In genomic region chr14:49692191-49692757, GRCh38 we compare ENCODE assay signal across 8 cellular contexts. TPM values are rescaled to one million over a fixed set of nuclear protein-coding genes. Genes with fewer than 3 reads are reported as not detected.
DNase-seq lines count a peak whose midpoint lies in the region; ATAC-seq and TF ChIP-seq lines count a peak whose summit lies in the region.

No MANE protein-coding gene starts in this region.

- H3K27me3 ChIP-seq in WERI-Rb-1 (ENCODE audit: insufficient read depth, low read depth, severe bottlenecking) (no peaks in the 10 kb centered on the region), gastroesophageal sphincter (no peaks in the 10 kb centered on the region), skeletal muscle satellite cell (ENCODE audit: control insufficient read depth, insufficient read depth, low read length) (no peaks in the 10 kb centered on the region)

- H3K4me1 ChIP-seq in gastroesophageal sphincter = peaks cover 0 to 37% (median 7%) of the 10 kb centered on the region in 3 donors
- H3K4me1 ChIP-seq in skeletal muscle satellite cell (ENCODE audit: control insufficient read depth, insufficient read depth, low read length) = peaks cover 15% of the 10 kb centered on the region

- H3K9me3 ChIP-seq in WERI-Rb-1 (ENCODE audit: severe bottlenecking) = no peaks in the 10 kb centered on the region
- H3K9me3 ChIP-seq in gastroesophageal sphincter = no peaks in the 10 kb centered on the region
- no peaks in the 10 kb centered on the region for H3K9me3 ChIP-seq in skeletal muscle satellite cell (replicated peaks; ENCODE audit: low read length)

- TF ChIP-seq CTCF in GM12865 (IDR thresholded peaks at IDR 0.05; ENCODE audit: insufficient read depth, low read depth, low read length, missing control alignments) (no peak), WERI-Rb-1 (IDR thresholded peaks at IDR 0.05; ENCODE audit: low read depth, low read length) (no peak), gastroesophageal sphincter (IDR thresholded peaks at IDR 0.05) (no peak)

- H3K9ac ChIP-seq in skeletal muscle satellite cell (ENCODE audit: low read depth, low read length) = peak overlapping the region; percentile 81

- H3K27ac ChIP-seq in WERI-Rb-1 (no peak overlapping the region), gastroesophageal sphincter (peak overlapping the region; percentile 90 to 99 (median 94))

- TF ChIP-seq EP300 in gastroesophageal sphincter (IDR thresholded peaks at IDR 0.05) = no peak

- WGBS in gastroesophageal sphincter (ENCODE audit: low coverage in 1 of 2), 2 donors = 42 to 46% methylated on average over 6 of the region's 6 CpGs

- TF ChIP-seq POLR2A in gastroesophageal sphincter (IDR thresholded peaks at IDR 0.05) = no peak

- DNase-seq in GM12865 (ENCODE audit: low read depth) = no peak
- DNase-seq in WERI-Rb-1 = no peak
- DNase-seq in iPS-NIHi11 (ENCODE audit: low spot score) = no peak
- no peak for DNase-seq in NCI-H1436 (lab: John Stamatoyannopoulos, UW)
- no peak for DNase-seq in left lobe of liver (ENCODE audit: low spot score)
- no peak for DNase-seq in NCI-H1092 treated with DMSO at 0.1 percent for 48 hours (lab: John Stamatoyannopoulos, UW)

- peak overlapping the region; percentile 81 for H3K4me2 ChIP-seq in skeletal muscle satellite cell (ENCODE audit: low read length)

- ATAC-seq in gastroesophageal sphincter (no peak), left lobe of liver (no peak)

- H3K36me3 ChIP-seq in WERI-Rb-1 = no peaks in the 10 kb centered on the region; the same call in 1 of the 2 replicates
- no peaks in the 10 kb centered on the region for H3K36me3 ChIP-seq in gastroesophageal sphincter
- no peaks in the 10 kb centered on the region for H3K36me3 ChIP-seq in skeletal muscle satellite cell (ENCODE audit: insufficient read depth, low read length)

- H3K4me3 ChIP-seq in GM12865 (ENCODE audit: low read depth, low read length) (peak overlapping the region; percentile 81), WERI-Rb-1 (ENCODE audit: low read depth, low read length) (peak overlapping the region; percentile 79), gastroesophageal sphincter (peak overlapping the region; percentile 58 to 84), skeletal muscle satellite cell (ENCODE audit: low read length) (peak overlapping the region; percentile 86)

RNA-seq across cellular contexts. Expression of gene KLHDC1, which starts 0.6 kb away (rescaled TPM):
- total RNA-seq in gastroesophageal sphincter = 10 to 100 TPM in 2 of 4 donors, 1 to 10 TPM in 2; 7.3 to 14.3 (median 10.5) TPM
- total RNA-seq in skeletal muscle satellite cell (2012; rRNA removed) = 1.3 and 2.6 TPM in 2 replicates
- total RNA-seq in left lobe of liver = 3.0 TPM

RNA-seq across cellular contexts. Expression of gene POLE2, which starts 4.3 kb away (rescaled TPM):
- total RNA-seq in gastroesophageal sphincter (under 1 TPM in 3 of 4 donors, not detected in 1; 0.79 to 0.94 (median 0.93) TPM), left lobe of liver (3.3 TPM)
- total RNA-seq in skeletal muscle satellite cell (2012; rRNA removed) = 16.0 and 24.7 TPM in 2 replicates

RNA-seq across cellular contexts. Expression of gene DNAAF2, which starts 57.2 kb away (rescaled TPM):
- 10 to 100 TPM in 1 of 4 donors, 1 to 10 TPM in 3; 6.8 to 10.4 (median 9.0) TPM for total RNA-seq in gastroesophageal sphincter
- 12.7 and 13.2 TPM in 2 replicates for total RNA-seq in skeletal muscle satellite cell (2012; rRNA removed)
- total RNA-seq in left lobe of liver = 6.7 TPM
